Comparison of ENCODE assay signal across 1 cellular context in the genomic region with DNA sequence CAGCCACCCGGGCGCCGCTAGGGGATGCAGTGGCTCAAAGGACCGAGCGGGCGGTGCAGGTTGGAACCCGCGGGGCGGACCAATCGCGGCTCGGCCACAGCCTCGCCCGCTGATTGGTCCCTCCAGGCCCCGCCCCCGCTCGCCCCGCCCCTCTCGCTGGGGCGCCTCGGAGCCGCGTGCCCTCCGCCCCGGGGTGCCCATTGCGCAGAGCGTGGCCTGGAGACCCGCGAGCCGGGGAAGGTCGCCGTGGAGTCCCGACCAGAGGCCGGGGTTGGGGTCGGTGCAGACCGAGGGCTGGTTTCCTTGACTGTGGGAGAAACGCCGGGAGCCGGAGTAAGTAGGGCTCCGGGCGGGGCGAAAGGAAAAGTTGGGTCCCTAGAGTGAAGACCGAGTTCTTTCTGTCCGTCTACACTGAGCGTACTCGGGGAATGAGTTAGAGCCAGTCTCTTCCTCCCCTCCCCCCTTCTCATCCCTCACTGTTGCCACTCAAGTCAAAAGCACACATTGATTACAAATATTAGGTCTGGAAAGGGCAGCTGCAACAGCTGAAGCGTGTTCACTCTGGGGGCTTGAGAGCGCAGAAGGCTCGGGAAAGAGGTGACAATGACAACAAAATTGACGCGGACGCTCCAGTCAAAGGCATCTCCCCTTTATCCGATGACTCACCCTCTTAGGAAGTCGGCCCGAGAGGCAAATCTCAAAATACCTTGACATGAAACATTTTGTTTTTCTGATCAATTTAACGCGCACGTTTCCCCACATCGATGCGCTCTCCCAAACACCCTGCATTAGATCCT.
TF ChIP-seq lines count a peak whose summit lies in the region.

No MANE protein-coding gene starts in this region.

TF ChIP-seq in GM12878, 131 proteins besides CTCF, POLR2A, EP300 and RAD21 (continued from another document):
- 0 out of 2 replicates have a peak, but pooled peaks have one; percentile 11 for TF ChIP-seq CREB1 (IDR thresholded peaks at IDR 0.05; ENCODE audit: low read depth)
- TF ChIP-seq BACH1 (IDR thresholded peaks at IDR 0.05; ENCODE audit: borderline replicate concordance): no peak
- peak in 1 of 2 experiments; percentile 38; a peak in 1 of 4 replicates for TF ChIP-seq BHLHE40 (IDR thresholded peaks at IDR 0.05; ENCODE audit: borderline replicate concordance in 1 of 2, low read depth in 2 of 2, low read length in 1 of 2)
- no peak for TF ChIP-seq IKZF2 (IDR thresholded peaks at IDR 0.05)
- TF ChIP-seq, protein P1, sequence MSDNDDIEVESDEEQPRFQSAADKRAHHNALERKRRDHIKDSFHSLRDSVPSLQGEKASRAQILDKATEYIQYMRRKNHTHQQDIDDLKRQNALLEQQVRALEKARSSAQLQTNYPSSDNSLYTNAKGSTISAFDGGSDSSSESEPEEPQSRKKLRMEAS (IDR thresholded peaks at IDR 0.05; ENCODE audit: low read depth, low read length): peak; percentile 51; the same call in 1 of the 2 replicates
- TF ChIP-seq EED (IDR thresholded peaks at IDR 0.05; ENCODE audit: low read depth): no peak
- TF ChIP-seq ZNF207 (IDR thresholded peaks at IDR 0.05; ENCODE audit: borderline replicate concordance): no peak
- TF ChIP-seq, protein P2, sequence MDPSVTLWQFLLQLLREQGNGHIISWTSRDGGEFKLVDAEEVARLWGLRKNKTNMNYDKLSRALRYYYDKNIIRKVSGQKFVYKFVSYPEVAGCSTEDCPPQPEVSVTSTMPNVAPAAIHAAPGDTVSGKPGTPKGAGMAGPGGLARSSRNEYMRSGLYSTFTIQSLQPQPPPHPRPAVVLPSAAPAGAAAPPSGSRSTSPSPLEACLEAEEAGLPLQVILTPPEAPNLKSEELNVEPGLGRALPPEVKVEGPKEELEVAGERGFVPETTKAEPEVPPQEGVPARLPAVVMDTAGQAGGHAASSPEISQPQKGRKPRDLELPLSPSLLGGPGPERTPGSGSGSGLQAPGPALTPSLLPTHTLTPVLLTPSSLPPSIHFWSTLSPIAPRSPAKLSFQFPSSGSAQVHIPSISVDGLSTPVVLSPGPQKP (IDR thresholded peaks at IDR 0.05; ENCODE audit: low read depth, low read length): no peak
- 0 out of 3 replicates have a peak, but pooled peaks of 1 of the 2 experiments have one; percentile 22 for TF ChIP-seq EGR1 (IDR thresholded peaks at IDR 0.05; ENCODE audit: borderline replicate concordance in 1 of 2, low read depth in 2 of 2, low read length in 2 of 2)
- TF ChIP-seq IKZF1 (conservative IDR thresholded peaks at IDR 0.05): peak; percentile 34; the same call in 1 of the 2 replicates
- TF ChIP-seq CHD2 (IDR thresholded peaks at IDR 0.05; ENCODE audit: borderline replicate concordance, low read depth, low read length): 0 out of 2 replicates have a peak, but pooled peaks have one; percentile 19
- no peak for TF ChIP-seq FOS (IDR thresholded peaks at IDR 0.05; ENCODE audit: borderline replicate concordance, extremely low read depth, insufficient read length)
- no peak for TF ChIP-seq TCF7 (IDR thresholded peaks at IDR 0.05; ENCODE audit: borderline replicate concordance)
- TF ChIP-seq, protein P3, sequence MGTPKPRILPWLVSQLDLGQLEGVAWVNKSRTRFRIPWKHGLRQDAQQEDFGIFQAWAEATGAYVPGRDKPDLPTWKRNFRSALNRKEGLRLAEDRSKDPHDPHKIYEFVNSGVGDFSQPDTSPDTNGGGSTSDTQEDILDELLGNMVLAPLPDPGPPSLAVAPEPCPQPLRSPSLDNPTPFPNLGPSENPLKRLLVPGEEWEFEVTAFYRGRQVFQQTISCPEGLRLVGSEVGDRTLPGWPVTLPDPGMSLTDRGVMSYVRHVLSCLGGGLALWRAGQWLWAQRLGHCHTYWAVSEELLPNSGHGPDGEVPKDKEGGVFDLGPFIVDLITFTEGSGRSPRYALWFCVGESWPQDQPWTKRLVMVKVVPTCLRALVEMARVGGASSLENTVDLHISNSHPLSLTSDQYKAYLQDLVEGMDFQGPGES (IDR thresholded peaks at IDR 0.05): no peak
- TF ChIP-seq POU2F2 (IDR thresholded peaks at IDR 0.05; ENCODE audit: borderline replicate concordance, low read depth, low read length): peak; percentile 34; the same call in 1 of the 3 replicates
- TF ChIP-seq, protein P4, sequence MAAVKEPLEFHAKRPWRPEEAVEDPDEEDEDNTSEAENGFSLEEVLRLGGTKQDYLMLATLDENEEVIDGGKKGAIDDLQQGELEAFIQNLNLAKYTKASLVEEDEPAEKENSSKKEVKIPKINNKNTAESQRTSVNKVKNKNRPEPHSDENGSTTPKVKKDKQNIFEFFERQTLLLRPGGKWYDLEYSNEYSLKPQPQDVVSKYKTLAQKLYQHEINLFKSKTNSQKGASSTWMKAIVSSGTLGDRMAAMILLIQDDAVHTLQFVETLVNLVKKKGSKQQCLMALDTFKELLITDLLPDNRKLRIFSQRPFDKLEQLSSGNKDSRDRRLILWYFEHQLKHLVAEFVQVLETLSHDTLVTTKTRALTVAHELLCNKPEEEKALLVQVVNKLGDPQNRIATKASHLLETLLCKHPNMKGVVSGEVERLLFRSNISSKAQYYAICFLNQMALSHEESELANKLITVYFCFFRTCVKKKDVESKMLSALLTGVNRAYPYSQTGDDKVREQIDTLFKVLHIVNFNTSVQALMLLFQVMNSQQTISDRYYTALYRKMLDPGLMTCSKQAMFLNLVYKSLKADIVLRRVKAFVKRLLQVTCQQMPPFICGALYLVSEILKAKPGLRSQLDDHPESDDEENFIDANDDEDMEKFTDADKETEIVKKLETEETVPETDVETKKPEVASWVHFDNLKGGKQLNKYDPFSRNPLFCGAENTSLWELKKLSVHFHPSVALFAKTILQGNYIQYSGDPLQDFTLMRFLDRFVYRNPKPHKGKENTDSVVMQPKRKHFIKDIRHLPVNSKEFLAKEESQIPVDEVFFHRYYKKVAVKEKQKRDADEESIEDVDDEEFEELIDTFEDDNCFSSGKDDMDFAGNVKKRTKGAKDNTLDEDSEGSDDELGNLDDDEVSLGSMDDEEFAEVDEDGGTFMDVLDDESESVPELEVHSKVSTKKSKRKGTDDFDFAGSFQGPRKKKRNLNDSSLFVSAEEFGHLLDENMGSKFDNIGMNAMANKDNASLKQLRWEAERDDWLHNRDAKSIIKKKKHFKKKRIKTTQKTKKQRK (IDR thresholded peaks at IDR 0.05; ENCODE audit: low read depth, low read length): no peak
- no peak for TF ChIP-seq IRF4 (IDR thresholded peaks at IDR 0.05; ENCODE audit: low read depth, low read length)
- TF ChIP-seq GATAD2B (conservative IDR thresholded peaks at IDR 0.05; ENCODE audit: low read depth): 0 out of 2 replicates have a peak, but pooled peaks have one; percentile 23
- TF ChIP-seq KDM1A (IDR thresholded peaks at IDR 0.05; ENCODE audit: borderline replicate concordance): no peak
- peak; percentile 18; the same call in 1 of the 2 replicates for TF ChIP-seq RFX5 (IDR thresholded peaks at IDR 0.05; ENCODE audit: low read depth, low read length)
- TF ChIP-seq MXI1 (IDR thresholded peaks at IDR 0.05; ENCODE audit: low read depth, low read length): peak; percentile 40; the same call in 1 of the 2 replicates
- TF ChIP-seq PAX5 (IDR thresholded peaks at IDR 0.05; ENCODE audit: borderline replicate concordance, low read depth, low read length): no peak
- peak; percentile 60; the same call in 1 of the 2 replicates for TF ChIP-seq YY1 (IDR thresholded peaks at IDR 0.05; ENCODE audit: low read depth, low read length)
- TF ChIP-seq, protein P5, sequence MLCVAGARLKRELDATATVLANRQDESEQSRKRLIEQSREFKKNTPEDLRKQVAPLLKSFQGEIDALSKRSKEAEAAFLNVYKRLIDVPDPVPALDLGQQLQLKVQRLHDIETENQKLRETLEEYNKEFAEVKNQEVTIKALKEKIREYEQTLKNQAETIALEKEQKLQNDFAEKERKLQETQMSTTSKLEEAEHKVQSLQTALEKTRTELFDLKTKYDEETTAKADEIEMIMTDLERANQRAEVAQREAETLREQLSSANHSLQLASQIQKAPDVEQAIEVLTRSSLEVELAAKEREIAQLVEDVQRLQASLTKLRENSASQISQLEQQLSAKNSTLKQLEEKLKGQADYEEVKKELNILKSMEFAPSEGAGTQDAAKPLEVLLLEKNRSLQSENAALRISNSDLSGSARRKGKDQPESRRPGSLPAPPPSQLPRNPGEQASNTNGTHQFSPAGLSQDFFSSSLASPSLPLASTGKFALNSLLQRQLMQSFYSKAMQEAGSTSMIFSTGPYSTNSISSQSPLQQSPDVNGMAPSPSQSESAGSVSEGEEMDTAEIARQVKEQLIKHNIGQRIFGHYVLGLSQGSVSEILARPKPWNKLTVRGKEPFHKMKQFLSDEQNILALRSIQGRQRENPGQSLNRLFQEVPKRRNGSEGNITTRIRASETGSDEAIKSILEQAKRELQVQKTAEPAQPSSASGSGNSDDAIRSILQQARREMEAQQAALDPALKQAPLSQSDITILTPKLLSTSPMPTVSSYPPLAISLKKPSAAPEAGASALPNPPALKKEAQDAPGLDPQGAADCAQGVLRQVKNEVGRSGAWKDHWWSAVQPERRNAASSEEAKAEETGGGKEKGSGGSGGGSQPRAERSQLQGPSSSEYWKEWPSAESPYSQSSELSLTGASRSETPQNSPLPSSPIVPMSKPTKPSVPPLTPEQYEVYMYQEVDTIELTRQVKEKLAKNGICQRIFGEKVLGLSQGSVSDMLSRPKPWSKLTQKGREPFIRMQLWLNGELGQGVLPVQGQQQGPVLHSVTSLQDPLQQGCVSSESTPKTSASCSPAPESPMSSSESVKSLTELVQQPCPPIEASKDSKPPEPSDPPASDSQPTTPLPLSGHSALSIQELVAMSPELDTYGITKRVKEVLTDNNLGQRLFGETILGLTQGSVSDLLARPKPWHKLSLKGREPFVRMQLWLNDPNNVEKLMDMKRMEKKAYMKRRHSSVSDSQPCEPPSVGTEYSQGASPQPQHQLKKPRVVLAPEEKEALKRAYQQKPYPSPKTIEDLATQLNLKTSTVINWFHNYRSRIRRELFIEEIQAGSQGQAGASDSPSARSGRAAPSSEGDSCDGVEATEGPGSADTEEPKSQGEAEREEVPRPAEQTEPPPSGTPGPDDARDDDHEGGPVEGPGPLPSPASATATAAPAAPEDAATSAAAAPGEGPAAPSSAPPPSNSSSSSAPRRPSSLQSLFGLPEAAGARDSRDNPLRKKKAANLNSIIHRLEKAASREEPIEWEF (IDR thresholded peaks at IDR 0.05; ENCODE audit: insufficient replicate concordance, low read depth, low read length): no peak
- TF ChIP-seq HDAC6 (IDR thresholded peaks at IDR 0.05; ENCODE audit: unreplicated experiment): peak; percentile 79
- TF ChIP-seq HDGF (IDR thresholded peaks at IDR 0.05): no peak
- peak; percentile 71 for TF ChIP-seq SMC3 (IDR thresholded peaks at IDR 0.05; ENCODE audit: borderline replicate concordance, low read length)
TF ChIP-seq in GM12878: peak in this region for 15.
